Comparison of ENCODE assay signal across 23 cellular contexts in the genomic region with DNA sequence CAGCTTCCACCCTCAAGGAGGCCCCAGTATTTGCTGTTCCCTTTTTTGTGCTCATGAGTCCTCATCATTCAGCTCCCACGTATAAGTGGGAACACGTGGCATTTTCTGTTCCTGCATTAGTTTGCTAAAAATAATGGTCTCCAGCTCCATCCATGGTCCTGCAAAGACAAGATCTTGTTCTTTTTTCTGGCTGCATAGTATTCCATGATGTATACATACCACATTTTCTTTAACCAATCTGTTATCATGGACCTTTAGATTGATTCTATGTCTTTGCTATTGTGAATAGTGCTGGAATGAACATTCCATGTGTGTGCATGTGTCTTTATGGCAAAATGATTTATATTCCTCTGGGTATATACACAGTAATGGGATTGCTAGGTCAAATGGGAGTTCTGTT. TPM values are rescaled to one million over a fixed set of nuclear protein-coding genes. Genes with fewer than 3 reads are reported as not detected.
"Had no signal": no experiment of that assay in that cellular context is flagged by ENCODE, and none has a peak within 500 bp of the region (broad histone marks: within the 10 kb centered on the region; RNA-seq: fewer than 3 reads in every experiment).

No MANE protein-coding gene starts in this region.

- H3K27me3 Mint-ChIP-seq: activated CD4-positive, alpha-beta memory T cell treated with anti-CD3 and anti-CD28 coated beads for 36 hours; activated naive CD4-positive, alpha-beta T cell treated with anti-CD3 and anti-CD28 coated beads, Interleukin-2, amount 50 U/mL, for 24 hours; brain; central memory CD8-positive, alpha-beta T cell; T-cell had no signal

- FAIRE-seq: astrocyte had no signal

- ATAC-seq: PC-3, T-cell had no signal

- DNase-seq: activated CD4-positive, alpha-beta memory T cell treated with anti-CD3 and anti-CD28 coated beads for 36 hours; activated CD4-positive, alpha-beta T cell treated with anti-CD3 and anti-CD28 coated beads for 4 hours; activated effector memory CD4-positive, alpha-beta T cell treated with Interleukin-2 at 50 U/mL for 16 hours; activated naive CD4-positive, alpha-beta T cell; activated T-cell treated with anti-CD3 and anti-CD28 coated beads for 4 hours; amygdala; NCI-H1048; NCI-H146; NCI-H187 treated with DMSO at 0.1 percent for 48 hours; NCI-H2081 treated with DMSO at 0.1 percent for 48 hours; NCI-H446; NCI-H524; PC-3; SHP77 treated with DMSO at 0.1 percent for 48 hours; T-cell; WERI-Rb-1 had no signal

- H3K27ac Mint-ChIP-seq: activated CD4-positive, alpha-beta memory T cell treated with anti-CD3 and anti-CD28 coated beads for 36 hours; brain; T-cell had no signal

- H3K9me3 Mint-ChIP-seq: activated naive CD4-positive, alpha-beta T cell treated with anti-CD3 and anti-CD28 coated beads, Interleukin-2, amount 50 U/mL, for 24 hours; central memory CD8-positive, alpha-beta T cell had no signal

- H3K27ac ChIP-seq: WERI-Rb-1 had no signal

- H3K4me1 Mint-ChIP-seq: brain; central memory CD8-positive, alpha-beta T cell; T-cell had no signal

- H3K4me3 Mint-ChIP-seq: activated CD4-positive, alpha-beta memory T cell treated with anti-CD3 and anti-CD28 coated beads for 36 hours; activated naive CD4-positive, alpha-beta T cell treated with anti-CD3 and anti-CD28 coated beads, Interleukin-2, amount 50 U/mL, for 24 hours; brain; central memory CD8-positive, alpha-beta T cell; T-cell had no signal

RNA-seq across cellular contexts. Expression of gene LRRD1, which starts 49.8 kb away (rescaled TPM):
- total RNA-seq: activated CD4-positive, alpha-beta memory T cell treated with anti-CD3 and anti-CD28 coated beads for 36 hours; activated CD8-positive, alpha-beta memory T cell treated with anti-CD3 and anti-CD28 coated beads for 36 hours; M059J; PC-3; SK-MEL-5; T-cell had no signal
